In genomic region chr1:223133824-223134435, GRCh38 we compare ENCODE assay signal across 8 cellular contexts. TPM values are rescaled to one million over a fixed set of nuclear protein-coding genes. Genes with fewer than 3 reads are reported as not detected.
A peak's percentile ranks its signal among the peaks of the same experiment; 100 is the strongest.
DNase-seq lines count a peak whose midpoint lies in the region; ATAC-seq and TF ChIP-seq lines count a peak whose summit lies in the region.

No MANE protein-coding gene starts in this region.

- intact Hi-C loops in breast epithelium (cut with DNase I; ENCODE audit: low total_unique reads), result loop anchor here (10.0 kb wide), 1 partner anchor 541 kb away; no protein-coding TSS in a partner anchor

- DNase-seq in NCI-H2081 (lab: John Stamatoyannopoulos, UW) (peak; percentile 83 to 89), NCI-H2081 treated with DMSO at 0.1 percent for 48 hours (lab: John Stamatoyannopoulos, UW) (no peak), NCI-H2196 (lab: John Stamatoyannopoulos, UW; ENCODE audit: unreplicated experiment) (peak; percentile 85), WERI-Rb-1 (peak; percentile 67), breast epithelium (ENCODE audit: low spot score in 2 of 2) (peak; percentile 78 to 89), iPS-NIHi7 (ENCODE audit: extremely low spot score) (peak; percentile 93), smooth muscle cell (lab: John Stamatoyannopoulos, UW; ENCODE audit: unreplicated experiment) (peak; percentile 54)

- peaks cover 10 to 25% of the 10 kb centered on the region in 2 donors for H3K4me1 ChIP-seq in breast epithelium
- H3K4me1 ChIP-seq in smooth muscle cell (ENCODE audit: low read depth), result peaks cover 5% of the 10 kb centered on the region

- peak; percentile 83 for ATAC-seq in HG03095 (IDR thresholded peaks at IDR 0.05; ENCODE audit: unreplicated experiment)

- peak overlapping the region; percentile 64 for H2AFZ ChIP-seq in smooth muscle cell (ENCODE audit: low read depth)

- H3K27ac ChIP-seq in WERI-Rb-1, result no peak overlapping the region
- H3K27ac ChIP-seq in breast epithelium, result peak overlapping the region; percentile 78 to 88
- no peak overlapping the region for H3K27ac ChIP-seq in smooth muscle cell (ENCODE audit: low read depth)

- no peaks in the 10 kb centered on the region for H3F3A ChIP-seq in smooth muscle cell (ENCODE audit: low read depth)

- H3K79me2 ChIP-seq in smooth muscle cell (ENCODE audit: low read depth), result no peaks in the 10 kb centered on the region

- no peak overlapping the region for H3K9ac ChIP-seq in smooth muscle cell (ENCODE audit: low read depth)

- H3K36me3 ChIP-seq in WERI-Rb-1, result no peaks in the 10 kb centered on the region
- H3K36me3 ChIP-seq in breast epithelium, result no peaks in the 10 kb centered on the region
- no peaks in the 10 kb centered on the region for H3K36me3 ChIP-seq in smooth muscle cell (ENCODE audit: low read depth)

- H3K27me3 ChIP-seq in WERI-Rb-1 (ENCODE audit: insufficient read depth, low read depth, severe bottlenecking), result no peaks in the 10 kb centered on the region
- no peaks in the 10 kb centered on the region for H3K27me3 ChIP-seq in breast epithelium
- H3K27me3 ChIP-seq in smooth muscle cell (ENCODE audit: low read depth), result no peaks in the 10 kb centered on the region

- TF ChIP-seq CTCF in WERI-Rb-1 (IDR thresholded peaks at IDR 0.05; ENCODE audit: low read depth, low read length) (peak; percentile 74), breast epithelium (IDR thresholded peaks at IDR 0.05) (peak; percentile 81 to 96 (median 91)), smooth muscle cell (IDR thresholded peaks at IDR 0.05; ENCODE audit: borderline replicate concordance, insufficient read depth, poor library complexity, severe bottlenecking) (peak; percentile 97)

- no peak for TF ChIP-seq POLR2A in breast epithelium (IDR thresholded peaks at IDR 0.05)

- peak overlapping the region; percentile 80 for H3K4me2 ChIP-seq in smooth muscle cell

- no peaks in the 10 kb centered on the region for H4K20me1 ChIP-seq in smooth muscle cell (ENCODE audit: low read depth)

- WGBS in smooth muscle cell (ENCODE audit: low lambda C conversion rate), result 5% methylated on average over 19 of the region's 23 CpGs

- no peaks in the 10 kb centered on the region for H3K9me3 ChIP-seq in WERI-Rb-1 (ENCODE audit: severe bottlenecking)
- no peaks in the 10 kb centered on the region for H3K9me3 ChIP-seq in breast epithelium
- H3K9me3 ChIP-seq in smooth muscle cell (replicated peaks; ENCODE audit: low read depth), result no peaks in the 10 kb centered on the region

- peak overlapping the region; percentile 27; the same call in 1 of the 2 replicates for H3K4me3 ChIP-seq in WERI-Rb-1 (ENCODE audit: low read depth, low read length)
- peak overlapping the region; percentile 25 to 59 (median 49) for H3K4me3 ChIP-seq in breast epithelium
- H3K4me3 ChIP-seq in smooth muscle cell, result peak overlapping the region; percentile 49

RNA-seq across cellular contexts. Expression of gene TLR5, which starts 9.1 kb away (rescaled TPM):
- total RNA-seq in breast epithelium (10 to 100 TPM; 11.5 to 33.5 (median 16.5) TPM), smooth muscle cell (2.7 and 6.8 TPM in 2 replicates)
- polyA plus RNA-seq in smooth muscle cell, result 0.72 and 1.0 TPM in 2 replicates

Comparison
In these comparisons a context has a peak if more than half of its experiments do, and no peak if none do; other contexts are left out.
1. H3K27ac ChIP-seq: peak in breast epithelium (2 of 2); none in WERI-Rb-1 (single experiment) and smooth muscle cell (single experiment).
2. Peak in every context shown above with its lines, with median percentiles within 50 percentile points of each other: H3K4me3 ChIP-seq and CTCF ChIP-seq.